ENCODE assay signal across 20 cellular contexts in the genomic region with DNA sequence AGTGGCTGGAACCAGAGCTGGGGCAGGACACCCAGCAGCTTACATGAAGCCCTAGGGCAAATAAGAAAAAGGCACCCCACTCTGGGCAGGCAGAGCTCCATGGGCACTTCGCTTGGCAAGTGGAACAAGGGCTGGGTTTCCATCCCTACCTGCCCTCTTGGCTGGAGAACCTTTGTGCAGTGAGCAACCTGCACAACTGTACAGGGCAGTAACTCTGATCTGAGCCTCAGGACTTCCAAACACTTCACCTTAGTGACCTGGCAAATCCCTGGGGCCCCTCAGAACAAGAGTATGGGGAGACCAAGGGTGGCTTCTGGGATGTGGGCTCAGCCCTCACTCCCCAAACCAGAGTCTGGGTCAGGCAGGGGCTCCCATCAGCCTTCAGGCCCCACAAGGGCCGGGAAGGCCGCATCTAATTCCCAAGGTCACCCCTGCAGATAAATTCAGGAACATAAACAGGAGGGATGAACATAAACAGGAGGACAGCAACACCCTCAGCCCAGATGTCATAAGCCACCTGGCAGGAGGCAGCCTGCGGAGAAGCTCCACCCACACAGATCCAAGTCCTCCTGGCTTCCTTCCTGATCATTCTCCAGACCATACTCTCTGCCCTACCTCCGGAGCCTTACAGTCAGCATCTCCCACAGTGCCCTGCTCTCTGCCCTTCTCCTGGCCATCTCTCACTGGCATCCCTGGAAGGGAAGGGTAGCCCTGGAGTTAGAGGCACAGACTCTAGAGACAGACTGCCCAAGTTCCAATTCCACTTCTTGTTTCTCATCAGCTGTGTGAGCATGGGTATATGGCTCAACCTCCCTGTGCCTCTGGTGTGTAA. TPM values are rescaled to one million over a fixed set of nuclear protein-coding genes. Genes with fewer than 3 reads are reported as not detected.
DNase-seq lines count a peak whose midpoint lies in the region; ATAC-seq and TF ChIP-seq lines count a peak whose summit lies in the region.
"Had no signal": no experiment of that assay in that cellular context is flagged by ENCODE, and none has a peak within 500 bp of the region (broad histone marks: within the 10 kb centered on the region; RNA-seq: fewer than 3 reads in every experiment).

No MANE protein-coding gene starts in this region.

- TF ChIP-seq CTCF in colonic mucosa (IDR thresholded peaks at IDR 0.05) (no peak), mucosa of descending colon (IDR thresholded peaks at IDR 0.05) (no peak), type B pancreatic cell (conservative IDR thresholded peaks at IDR 0.05) (no peak), BE2C (IDR thresholded peaks at IDR 0.05; ENCODE audit: low read depth, low read length) (no peak)

- H3K4me3 Mint-ChIP-seq in type B pancreatic cell, result no peak overlapping the region
- H3K4me3 Mint-ChIP-seq: GM23338 had no signal

- H3K4me1 ChIP-seq in colonic mucosa (peaks cover 8% of the 10 kb centered on the region), mucosa of descending colon (ENCODE audit: low read depth) (peaks cover 31% of the 10 kb centered on the region), BE2C (no peaks in the 10 kb centered on the region)

- H3K27ac ChIP-seq in colonic mucosa, result peak overlapping the region; percentile 66
- H3K27ac ChIP-seq: C4-2B had no signal

- DNase-seq in NCI-H2171 treated with DMSO at 0.1 percent for 48 hours (lab: John Stamatoyannopoulos, UW) (peak; percentile 43), NCI-H2171 (lab: John Stamatoyannopoulos, UW) (no peak), colonic mucosa (peak; percentile 84), mucosa of descending colon (peak; percentile 69 to 82 (median 76)), type B pancreatic cell (ENCODE audit: extremely low spot score, unreplicated experiment) (no peak), BE2C (no peak)
- DNase-seq: COR-L47, DMS79 treated with DMSO at 0.1 percent for 48 hours, GDM1, Kasumi-1, NCI-H1105 treated with DMSO at 0.1 percent for 48 hours, NCI-H1930, NCI-H2227 treated with DMSO at 0.1 percent for 48 hours, NCI-H524 treated with DMSO at 0.1 percent for 48 hours, PC-3 had no signal

- H3K36me3 Mint-ChIP-seq in type B pancreatic cell, result no peaks in the 10 kb centered on the region

- ATAC-seq in mucosa of descending colon, result peak; percentile 89
- ATAC-seq in GM21825 (IDR thresholded peaks at IDR 0.05; ENCODE audit: unreplicated experiment), result no peak
- no peak for ATAC-seq in HG03135 (IDR thresholded peaks at IDR 0.05; ENCODE audit: unreplicated experiment)
- ATAC-seq: GM23338, PC-3 had no signal

- peak overlapping the region; percentile 50 for H3K27ac Mint-ChIP-seq in type B pancreatic cell
- H3K27ac Mint-ChIP-seq: GM23338 had no signal

- intact Hi-C loops in colonic mucosa (cut with DNase I) (loop anchor here (5.0 kb wide), 1 partner anchor 219 kb away; no protein-coding TSS in a partner anchor), mucosa of descending colon (cut with DNase I, micrococcal nuclease) (loop anchor here in 1 of 2 donors (10.0 kb wide), 1 partner anchor 212 kb away; no protein-coding TSS in a partner anchor)

- H3K9me3 ChIP-seq in colonic mucosa (no peaks in the 10 kb centered on the region), mucosa of descending colon (no peaks in the 10 kb centered on the region), BE2C (no peaks in the 10 kb centered on the region)

- H3K4me1 Mint-ChIP-seq in type B pancreatic cell (ENCODE audit: unreplicated experiment), result peaks cover 4% of the 10 kb centered on the region

- peaks cover 32% of the 10 kb centered on the region for H3K27me3 Mint-ChIP-seq in type B pancreatic cell

- no peaks in the 10 kb centered on the region for H3K9me3 Mint-ChIP-seq in type B pancreatic cell
- H3K9me3 Mint-ChIP-seq: GM23338 had no signal

- H3K36me3 ChIP-seq in colonic mucosa (no peaks in the 10 kb centered on the region), mucosa of descending colon (ENCODE audit: low read depth) (no peaks in the 10 kb centered on the region), BE2C (no peaks in the 10 kb centered on the region)

- peak overlapping the region in 1 of 2 donors; percentile 58 for H3K9ac ChIP-seq in colonic mucosa (ENCODE audit: low read depth in 2 of 2, low read length in 2 of 2)

- H3K27me3 ChIP-seq in colonic mucosa (no peaks in the 10 kb centered on the region), BE2C (peaks cover 3% of the 10 kb centered on the region; the same call in 1 of the 2 replicates)

- H3K4me3 ChIP-seq in colonic mucosa (no peak overlapping the region), mucosa of descending colon (no peak overlapping the region), BE2C (ENCODE audit: low read depth, low read length) (no peak overlapping the region)
- H3K4me3 ChIP-seq: GM23338 had no signal

RNA-seq across cellular contexts. Expression of a gene that starts 37.5 kb away (rescaled TPM):
- total RNA-seq in colonic mucosa (100 to 1,000 TPM; 288 to 346 TPM), mucosa of descending colon (100 to 1,000 TPM; 125 to 332 (median 237) TPM), type B pancreatic cell (ENCODE audit: low replicate concordance) (19.9 and 41.7 TPM in 2 replicates)
- polyA plus RNA-seq in BE2C (2012; ENCODE audit: insufficient read depth, insufficient read length, low read depth), result not detected
- total RNA-seq: A172, GM23338, PC-3 had no signal
- polyA plus RNA-seq: GM23338 had no signal

RNA-seq across cellular contexts. Expression of a gene that starts 56.1 kb away (rescaled TPM):
- total RNA-seq in colonic mucosa (not detected), mucosa of descending colon (not detected), type B pancreatic cell (ENCODE audit: low replicate concordance) (not detected in 2 replicates)
- polyA plus RNA-seq in BE2C (2012; ENCODE audit: insufficient read depth, insufficient read length, low read depth), result not detected
- total RNA-seq: A172, GM23338, PC-3 had no signal
- polyA plus RNA-seq: GM23338 had no signal

Comparison
In these comparisons a context has a peak if more than half of its experiments do, and no peak if none do; other contexts are left out.
1. DNase-seq: peak in NCI-H2171 treated with DMSO at 0.1 percent for 48 hours (single experiment), colonic mucosa (single experiment) and mucosa of descending colon (3 of 3); none in NCI-H2171 (single experiment), type B pancreatic cell (single experiment) and BE2C (single experiment).